1 cellular context compared by ENCODE assay signal in genomic region chr13:28489536-28489935, GRCh38.
TF ChIP-seq lines count a peak whose summit lies in the region.

No MANE protein-coding gene starts in this region.

TF ChIP-seq in IMR-90, 13 proteins besides CTCF, POLR2A, EP300 and RAD21 (continued from another document):
- TF ChIP-seq, protein P1, sequence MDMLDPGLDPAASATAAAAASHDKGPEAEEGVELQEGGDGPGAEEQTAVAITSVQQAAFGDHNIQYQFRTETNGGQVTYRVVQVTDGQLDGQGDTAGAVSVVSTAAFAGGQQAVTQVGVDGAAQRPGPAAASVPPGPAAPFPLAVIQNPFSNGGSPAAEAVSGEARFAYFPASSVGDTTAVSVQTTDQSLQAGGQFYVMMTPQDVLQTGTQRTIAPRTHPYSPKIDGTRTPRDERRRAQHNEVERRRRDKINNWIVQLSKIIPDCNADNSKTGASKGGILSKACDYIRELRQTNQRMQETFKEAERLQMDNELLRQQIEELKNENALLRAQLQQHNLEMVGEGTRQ (IDR thresholded peaks at IDR 0.05; ENCODE audit: low read depth, low read length): no peak
- no peak for TF ChIP-seq BHLHE40 (IDR thresholded peaks at IDR 0.05; ENCODE audit: low read depth, low read length)
TF ChIP-seq in IMR-90: peak in this region for 0.
